In genomic region chr12:48489012-48489411, GRCh38 we compare ENCODE assay signal across 9 cellular contexts.
DNase-seq lines count a peak whose midpoint lies in the region; ATAC-seq and TF ChIP-seq lines count a peak whose summit lies in the region.
"Had no signal": no experiment of that assay in that cellular context is flagged by ENCODE, and none has a peak within 500 bp of the region (broad histone marks: within the 10 kb centered on the region; RNA-seq: fewer than 3 reads in every experiment).

No MANE protein-coding gene starts in this region.

- H3K27ac ChIP-seq in brain microvascular endothelial cell = no peak overlapping the region
- H3K27ac ChIP-seq: SJCRH30 had no signal

- no peak for TF ChIP-seq CTCF in brain microvascular endothelial cell (IDR thresholded peaks at IDR 0.05; ENCODE audit: low read depth, low read length, missing control alignments)

- DNase-seq in GM04504 (ENCODE audit: low read depth) (peak; percentile 0), brain microvascular endothelial cell (peak; percentile 4), ACHN (no peak), NCI-H187 treated with DMSO at 0.1 percent for 48 hours (lab: John Stamatoyannopoulos, UW) (no peak)
- DNase-seq: SJCRH30 had no signal

- no peak overlapping the region for H3K4me3 ChIP-seq in brain microvascular endothelial cell (ENCODE audit: low read depth, low read length)
- H3K4me3 ChIP-seq: SJCRH30 had no signal

- H3K27me3 ChIP-seq in brain microvascular endothelial cell (replicated peaks) = no peaks in the 10 kb centered on the region

- peak; percentile 97 for ATAC-seq in GM19452 (IDR thresholded peaks at IDR 0.05; ENCODE audit: unreplicated experiment)
- peak; percentile 86 for ATAC-seq in HG03066 (IDR thresholded peaks at IDR 0.05; ENCODE audit: low read depth, unreplicated experiment)
- no peak for ATAC-seq in GM19397 (IDR thresholded peaks at IDR 0.05; ENCODE audit: unreplicated experiment)
- no peak for ATAC-seq in HG03159 (IDR thresholded peaks at IDR 0.05; ENCODE audit: unreplicated experiment)

- H3K36me3 ChIP-seq in brain microvascular endothelial cell (replicated peaks) = no peaks in the 10 kb centered on the region
- H3K36me3 ChIP-seq: SJCRH30 had no signal

- in situ Hi-C loops in brain microvascular endothelial cell (cut with HindIII; ENCODE audit: low pct_ligation_motif_present, low sequenced_read_pairs) (no loop called here), ACHN (cut with HindIII; ENCODE audit: low pct_ligation_motif_present, low pct_unique_long_range_greater_than_20kb, low sequenced_read_pairs) (no loop called here)

Comparison
In these comparisons a context has a peak if more than half of its experiments do, and no peak if none do; other contexts are left out.
1. DNase-seq: peak in GM04504 (single experiment) and brain microvascular endothelial cell (single experiment); none in ACHN (single experiment) and NCI-H187 treated with DMSO at 0.1 percent for 48 hours (single experiment).
2. ATAC-seq: peak in GM19452 (single experiment) and HG03066 (single experiment); none in GM19397 (single experiment) and HG03159 (single experiment).